In genomic region chr10:63133787-63134557, GRCh38 we compare ENCODE assay signal across 8 cellular contexts. TPM values are rescaled to one million over a fixed set of nuclear protein-coding genes. Genes with fewer than 3 reads are reported as not detected.
A peak's percentile ranks its signal among the peaks of the same experiment; 100 is the strongest.
DNase-seq lines count a peak whose midpoint lies in the region; ATAC-seq and TF ChIP-seq lines count a peak whose summit lies in the region.

No MANE protein-coding gene starts in this region.

- no peak for DNase-seq in A673 (ENCODE audit: low spot score)
- no peak for DNase-seq in H9
- no peak for DNase-seq in activated CD8-positive, alpha-beta T cell treated with anti-CD3 and anti-CD28 coated beads for 36 hours
- peak; percentile 50 for DNase-seq in glomerular visceral epithelial cell (ENCODE audit: extremely low spot score)
- no peak for DNase-seq in retinal pigment epithelial cell (ENCODE audit: low read depth)
- DNase-seq in NCI-H1092 treated with DMSO at 0.1 percent for 48 hours (lab: John Stamatoyannopoulos, UW): no peak
- DNase-seq in NCI-H1417 (lab: John Stamatoyannopoulos, UW): no peak
- DNase-seq in NCI-H2227 treated with DMSO at 0.1 percent for 48 hours (lab: John Stamatoyannopoulos, UW): no peak

- H3K27me3 ChIP-seq in A673 (replicated peaks; ENCODE audit: insufficient read depth, low read depth, low read length, poor library complexity) (no peaks in the 10 kb centered on the region), H9 (ENCODE audit: insufficient read depth, low read length) (no peaks in the 10 kb centered on the region)

- H4K91ac ChIP-seq in H9 (ENCODE audit: insufficient read length, low read depth, low read length): no peak overlapping the region

- peak overlapping the region; percentile 81 for H3K9ac ChIP-seq in H9 (ENCODE audit: extremely low read depth, insufficient read length, low read length)

- H3K4me3 Mint-ChIP-seq in H9: peak overlapping the region; percentile 82 to 87
- peak overlapping the region; percentile 91 for H3K4me3 Mint-ChIP-seq in activated CD8-positive, alpha-beta T cell treated with anti-CD3 and anti-CD28 coated beads for 36 hours

- peak overlapping the region; percentile 87 for H3K27ac ChIP-seq in A673 (ENCODE audit: low read depth, low read length, poor library complexity, severe bottlenecking)
- H3K27ac ChIP-seq in H9 (ENCODE audit: insufficient read length, low read depth, low read length): no peak overlapping the region

- no peaks in the 10 kb centered on the region for H3K79me1 ChIP-seq in H9 (ENCODE audit: insufficient read depth, low read depth, low read length, poor library complexity, severe bottlenecking)

- peak overlapping the region; percentile 68 for H3K14ac ChIP-seq in H9 (ENCODE audit: insufficient read depth, low read length)

- H3K27me3 Mint-ChIP-seq in H9 (ENCODE audit: low read depth): peaks cover 3% of the 10 kb centered on the region; the same call in 1 of the 2 replicates
- no peaks in the 10 kb centered on the region for H3K27me3 Mint-ChIP-seq in activated CD8-positive, alpha-beta T cell treated with anti-CD3 and anti-CD28 coated beads for 36 hours

- no peaks in the 10 kb centered on the region for H3K36me3 ChIP-seq in A673 (ENCODE audit: insufficient read depth, low read length, poor library complexity, severe bottlenecking)

- H2AK5ac ChIP-seq in H9 (ENCODE audit: insufficient read length, low read length): no peak overlapping the region

- H4K5ac ChIP-seq in H9 (ENCODE audit: insufficient read length, low read depth, low read length): no peak overlapping the region

- H3K9me3 Mint-ChIP-seq in H9: peaks cover 14 to 16% of the 10 kb centered on the region in 2 experiments; a peak in 4 of 5 replicates
- peaks cover 7% of the 10 kb centered on the region for H3K9me3 Mint-ChIP-seq in activated CD8-positive, alpha-beta T cell treated with anti-CD3 and anti-CD28 coated beads for 36 hours

- H3K23ac ChIP-seq in H9 (ENCODE audit: insufficient read length, low read depth, low read length): no peak overlapping the region

- H2BK12ac ChIP-seq in H9 (ENCODE audit: insufficient read length, low read depth, low read length): no peak overlapping the region

- WGBS in H9 (ENCODE audit: extremely low coverage, insufficient read length, low lambda C conversion rate): no CpG with 5 or more reads among the region's 11 CpGs

- H3K4me1 ChIP-seq in A673 (ENCODE audit: insufficient read depth, low read length, poor library complexity, severe bottlenecking): no peaks in the 10 kb centered on the region
- H3K4me1 ChIP-seq in H9 (ENCODE audit: insufficient read depth, low read length): no peaks in the 10 kb centered on the region; the same call in 1 of the 2 replicates

- H3K56ac ChIP-seq in H9 (ENCODE audit: insufficient read length, low read depth, low read length): no peak overlapping the region

- H2BK120ac ChIP-seq in H9 (ENCODE audit: low read depth, low read length, poor library complexity, severe bottlenecking): no peak overlapping the region

- H2BK5ac ChIP-seq in H9 (ENCODE audit: insufficient read length, low read length): no peak overlapping the region

- intact Hi-C loops in A673 (cut with micrococcal nuclease; ENCODE audit: unreplicated experiment): loop anchor here (2.0 kb wide), 1 partner anchor 319 kb away; no protein-coding TSS in a partner anchor
- intact Hi-C loops in activated CD8-positive, alpha-beta T cell treated with anti-CD3 and anti-CD28 coated beads for 36 hours (cut with micrococcal nuclease): no loop called here

- BruUV-seq in A673 (replicated peaks; lab: Mats Ljungman, UMichigan): no TSS peak

- H3T11ph ChIP-seq in H9 (ENCODE audit: low read length): no peak overlapping the region

- peak overlapping the region; percentile 8 to 66 (median 53); a peak in 4 of 7 replicates for H3K27ac Mint-ChIP-seq in H9
- peak overlapping the region; percentile 94 for H3K27ac Mint-ChIP-seq in activated CD8-positive, alpha-beta T cell treated with anti-CD3 and anti-CD28 coated beads for 36 hours

- TF ChIP-seq CTCF in A673 (conservative IDR thresholded peaks at IDR 0.05; ENCODE audit: low read depth, low read length) (0 out of 2 replicates have a peak, but pooled peaks have one; percentile 7), H9 (conservative IDR thresholded peaks at IDR 0.05) (no peak), retinal pigment epithelial cell (conservative IDR thresholded peaks at IDR 0.05; ENCODE audit: low read depth, low read length) (no peak)
- TF ChIP-seq CTCF in activated CD8-positive, alpha-beta T cell treated with anti-CD3 and anti-CD28 coated beads for 36 hours (IDR thresholded peaks at IDR 0.05): no peak

- H3K36me3 Mint-ChIP-seq in H9 (ENCODE audit: insufficient read depth in 1 of 3, low read depth in 3 of 3): peaks cover 0 to 17% (median 8%) of the 10 kb centered on the region in 3 experiments; a peak in 5 of 7 replicates
- H3K36me3 Mint-ChIP-seq in activated CD8-positive, alpha-beta T cell treated with anti-CD3 and anti-CD28 coated beads for 36 hours (ENCODE audit: low read depth): peaks cover 24% of the 10 kb centered on the region

- H2BK15ac ChIP-seq in H9 (ENCODE audit: low read depth, low read length): no peak overlapping the region

- H3K23me2 ChIP-seq in H9 (ENCODE audit: insufficient read length, low read depth, low read length, poor library complexity, severe bottlenecking): peaks cover 6% of the 10 kb centered on the region

- POLR2A ChIA-PET in A673 (lab: Charles Lee; ENCODE audit: low non-redundant PET): interaction anchor here (0.6 to 0.7 kb wide), 2 partner anchors 579 to 722 kb away, joined by 3 to 5 read pairs; no protein-coding TSS in a partner anchor
- POLR2A ChIA-PET in activated CD8-positive, alpha-beta T cell treated with anti-CD3 and anti-CD28 coated beads for 36 hours (lab: Charles Lee): interaction anchor here (0.6 to 2.7 kb wide), 6 partner anchors 11 to 494 kb away, joined by 3 to 13 read pairs (median 4); partner anchors contain the start of gene EGR2

- H4K20me1 ChIP-seq in H9 (ENCODE audit: control insufficient read depth, insufficient read depth, insufficient read length): no peaks in the 10 kb centered on the region

- H4K8ac ChIP-seq in H9 (replicated peaks; ENCODE audit: insufficient read length, low read depth, low read length): no peak overlapping the region

- H3K4me3 ChIP-seq in A673 (ENCODE audit: low read depth, low read length, poor library complexity, severe bottlenecking): peak overlapping the region; percentile 85
- H3K4me3 ChIP-seq in retinal pigment epithelial cell (ENCODE audit: low read length): peak overlapping the region; percentile 96

- peak overlapping the region; percentile 34 for H3K18ac ChIP-seq in H9 (ENCODE audit: insufficient read length, low read depth, low read length)

- H3K4me2 ChIP-seq in H9 (ENCODE audit: insufficient read depth, insufficient read length, low read length): peak overlapping the region; percentile 80

- CTCF ChIA-PET in A673 (lab: Charles Lee): interaction anchor here (0.6 kb wide), 1 partner anchor 691 kb away, joined by 4 read pairs; no protein-coding TSS in a partner anchor
- CTCF ChIA-PET in activated CD8-positive, alpha-beta T cell treated with anti-CD3 and anti-CD28 coated beads for 36 hours (lab: Charles Lee): interaction anchor here (0.8 to 4.9 kb wide), 13 partner anchors 8 to 586 kb away, joined by 3 to 33 read pairs (median 5); partner anchors contain the start of gene EGR2

- no peak for ATAC-seq in activated CD8-positive, alpha-beta T cell treated with anti-CD3 and anti-CD28 coated beads for 36 hours

- H3K79me2 ChIP-seq in H9 (ENCODE audit: insufficient read depth, low read length): peaks cover 30% of the 10 kb centered on the region

- peaks cover 20 to 23% of the 10 kb centered on the region in 2 experiments for H3K4me1 Mint-ChIP-seq in H9
- peaks cover 36% of the 10 kb centered on the region for H3K4me1 Mint-ChIP-seq in activated CD8-positive, alpha-beta T cell treated with anti-CD3 and anti-CD28 coated beads for 36 hours (ENCODE audit: low read depth)

- H2AFZ ChIP-seq in H9 (ENCODE audit: low read length): no peak overlapping the region

- H2BK20ac ChIP-seq in H9 (ENCODE audit: low read depth, low read length, poor library complexity, severe bottlenecking): no peak overlapping the region

- H3K4ac ChIP-seq in H9 (ENCODE audit: low read depth, low read length): no peak overlapping the region

- H3K9me3 ChIP-seq in A673 (ENCODE audit: low read depth, low read length, poor library complexity, severe bottlenecking) (no peaks in the 10 kb centered on the region), H9 (ENCODE audit: control insufficient read depth, low read depth, low read length) (no peaks in the 10 kb centered on the region)

RNA-seq across cellular contexts. Expression of gene NRBF2, which starts 0.8 kb away (rescaled TPM):
- 21.9 and 24.8 TPM in 2 replicates for total RNA-seq in A673 (2021)
- total RNA-seq in H9 (2021): 29.7 and 30.1 TPM in 2 replicates
- 10 to 100 TPM; 23.1 to 24.1 TPM for total RNA-seq in activated CD8-positive, alpha-beta T cell treated with anti-CD3 and anti-CD28 coated beads for 36 hours
